Comparison of ENCODE assay signal across 8 cellular contexts in the genomic region with DNA sequence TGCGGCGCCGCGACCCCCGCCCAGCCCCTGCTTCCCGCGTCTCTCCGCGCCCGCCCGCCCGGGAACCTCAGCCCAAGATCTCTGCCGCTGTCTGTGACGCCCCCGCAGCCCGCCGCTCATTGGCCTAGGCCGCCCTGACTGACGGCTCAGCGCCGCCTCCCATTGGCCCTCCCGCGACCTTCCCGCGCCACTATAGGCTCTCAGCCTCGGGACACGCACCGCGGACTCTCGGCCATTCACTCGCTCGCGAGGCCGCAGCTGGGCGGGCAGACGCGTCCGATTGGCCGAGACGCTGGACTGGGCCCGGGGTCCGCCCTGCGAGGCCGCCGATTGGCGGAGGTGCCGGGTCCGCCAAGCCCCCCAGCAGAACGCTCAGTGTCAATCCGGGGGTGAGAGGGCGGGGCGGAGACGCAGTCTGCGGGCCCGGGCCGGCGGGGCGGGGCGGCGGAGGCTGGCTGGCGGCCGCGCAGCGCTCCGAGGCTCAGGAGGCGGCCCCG. TPM values are rescaled to one million over a fixed set of nuclear protein-coding genes. Genes with fewer than 3 reads are reported as not detected.
DNase-seq lines count a peak whose midpoint lies in the region; ATAC-seq and TF ChIP-seq lines count a peak whose summit lies in the region.

A gene (minus strand): TSS at position 95 of the 497 bp plus-strand sequence. CDS start 215 bp downstream, outside the sequence.

- H3K4me1 ChIP-seq in KMS-11 (ENCODE audit: low read depth, poor library complexity, severe bottlenecking) (peaks cover 10% of the 10 kb centered on the region), Panc1 (ENCODE audit: control insufficient read depth, insufficient read depth, low read length) (peaks cover 37% of the 10 kb centered on the region)

- ATAC-seq in GM21786 (IDR thresholded peaks at IDR 0.05; ENCODE audit: unreplicated experiment) (peak; percentile 89), Panc1 (peak; percentile 95)

- H3K4me3 ChIP-seq in KMS-11 (IDR thresholded peaks at IDR 0.05; ENCODE audit: insufficient read depth, low read depth, low read length) (no peak within 1 kb of the TSS), Panc1 (ENCODE audit: low read depth in 2 of 2, low read length in 2 of 2) (peak within 1 kb of the TSS; percentile 62 to 65)

- in situ Hi-C loops in Panc1 (cut with HindIII; ENCODE audit: low pct_unique_long_range_greater_than_20kb, low sequenced_read_pairs), result no loop called here

- H3K9me3 ChIP-seq in Panc1 (ENCODE audit: control insufficient read depth, insufficient read depth, low read depth, low read length), result no peaks in the 10 kb centered on the region

- no peaks in the 10 kb centered on the region for H3K27me3 Mint-ChIP-seq in activated T-cell treated with anti-CD3 and anti-CD28 coated beads, Interleukin-2, amount 50 U/mL, for 24 hours

- H3K27ac ChIP-seq in KMS-11 (no peak within 1 kb of the TSS), Panc1 (ENCODE audit: low read length) (peak within 1 kb of the TSS; percentile 92)

- H3K36me3 ChIP-seq in KMS-11 (ENCODE audit: insufficient read depth), result no peaks in the 10 kb centered on the region
- H3K36me3 ChIP-seq in Panc1 (ENCODE audit: control insufficient read depth, insufficient read depth, low read length), result no peaks in the 10 kb centered on the region

- no peak for TF ChIP-seq POLR2A in erythroblast (IDR thresholded peaks at IDR 0.05; ENCODE audit: low read length)

- peaks cover 43% of the 10 kb centered on the region for H3K4me1 Mint-ChIP-seq in activated T-cell treated with anti-CD3 and anti-CD28 coated beads, Interleukin-2, amount 50 U/mL, for 24 hours (ENCODE audit: low read depth)

- POLR2A ChIA-PET in Panc1 (lab: Charles Lee), result interaction anchor here (0.6 kb wide), 1 partner anchor 18 kb away, joined by 7 read pairs; no protein-coding TSS in a partner anchor

- no peaks in the 10 kb centered on the region for H3K9me3 Mint-ChIP-seq in activated T-cell treated with anti-CD3 and anti-CD28 coated beads, Interleukin-2, amount 50 U/mL, for 24 hours

- peak within 1 kb of the TSS; percentile 18; the same call in 1 of the 2 replicates for H3K9ac ChIP-seq in KMS-11

- H4K20me1 ChIP-seq in KMS-11 (ENCODE audit: insufficient read depth), result no peaks in the 10 kb centered on the region

- H3K27ac Mint-ChIP-seq in activated T-cell treated with anti-CD3 and anti-CD28 coated beads, Interleukin-2, amount 50 U/mL, for 24 hours, result peak within 1 kb of the TSS; percentile 90

- H3K79me2 ChIP-seq in KMS-11 (ENCODE audit: insufficient read depth, low read depth), result no peaks in the 10 kb centered on the region; the same call in 1 of the 2 replicates

- CTCF ChIA-PET in Panc1 (lab: Charles Lee), result interaction anchor here (0.6 to 0.8 kb wide), 2 partner anchors 30 to 171 kb away, joined by 5 to 12 read pairs; no protein-coding TSS in a partner anchor

- peak within 1 kb of the TSS; percentile 81 for H3K4me3 Mint-ChIP-seq in activated T-cell treated with anti-CD3 and anti-CD28 coated beads, Interleukin-2, amount 50 U/mL, for 24 hours

- TF ChIP-seq CTCF in KMS-11 (conservative IDR thresholded peaks at IDR 0.05; ENCODE audit: low read depth, low read length), result no peak
- TF ChIP-seq CTCF in Panc1 (IDR thresholded peaks at IDR 0.05), result no peak

- peak within 1 kb of the TSS; percentile 34; the same call in 1 of the 2 replicates for H2AFZ ChIP-seq in KMS-11 (ENCODE audit: low read depth)

- intact Hi-C loops in Panc1 (cut with micrococcal nuclease; ENCODE audit: unreplicated experiment), result no loop called here

- peaks cover 24% of the 10 kb centered on the region for H3K36me3 Mint-ChIP-seq in activated T-cell treated with anti-CD3 and anti-CD28 coated beads, Interleukin-2, amount 50 U/mL, for 24 hours (ENCODE audit: low read depth)

- DNase-seq in DMS53 (lab: John Stamatoyannopoulos, UW) (peak; percentile 98), Panc1 (ENCODE audit: low read depth, low spot score) (peak; percentile 73), erythroblast (lab: John Stamatoyannopoulos, UW) (peak; percentile 99), mucosa of gallbladder (ENCODE audit: low spot score) (peak; percentile 99)
- peak; percentile 98 for DNase-seq in activated T-cell treated with anti-CD3 and anti-CD28 coated beads, Interleukin-2, amount 50 U/mL, for 24 hours
- peak; percentile 99 for DNase-seq in stimulated activated CD8-positive, alpha-beta memory T cell treated with anti-CD3 and anti-CD28 coated beads, Interleukin-4, amount 100 ng/mL, for 24 hours (ENCODE audit: low read depth)

- H3K4me2 ChIP-seq in KMS-11, result peak within 1 kb of the TSS; percentile 82

- no TSS peak for BruUV-seq in Panc1 (replicated peaks; lab: Mats Ljungman, UMichigan)

- H3K27me3 ChIP-seq in KMS-11 (ENCODE audit: insufficient read depth, low read depth) (no peaks in the 10 kb centered on the region), Panc1 (ENCODE audit: control insufficient read depth, insufficient read depth, low read length) (no peaks in the 10 kb centered on the region)

RNA-seq across cellular contexts. Expression of the gene that starts here (rescaled TPM):
- total RNA-seq in Panc1 (2021; ENCODE audit: unreplicated experiment) (70.8 TPM), mucosa of gallbladder (98.7 TPM)
- polyA plus RNA-seq in Panc1 (2012; ENCODE audit: insufficient read length), result 50.7 TPM
